In genomic region chr11:115715371-115715770, GRCh38 we compare ENCODE assay signal across 28 cellular contexts.
"Had no signal": no experiment of that assay in that cellular context is flagged by ENCODE, and none has a peak within 500 bp of the region (broad histone marks: within the 10 kb centered on the region; RNA-seq: fewer than 3 reads in every experiment).

No MANE protein-coding gene starts in this region.

- H3K4me1 ChIP-seq: ascending aorta had no signal

- H3K4me3 Mint-ChIP-seq: activated CD4-positive, alpha-beta T cell treated with anti-CD3 and anti-CD28 coated beads, Interleukin-2, amount 10 ng/mL, durations not matched to agents 24 days and 14 days; activated CD8-positive, alpha-beta T cell treated with anti-CD3 and anti-CD28 coated beads for 36 hours; activated naive CD4-positive, alpha-beta T cell treated with anti-CD3 and anti-CD28 coated beads, Interleukin-2, amount 50 U/mL, for 24 hours; activated naive CD8-positive, alpha-beta T cell treated with anti-CD3 and anti-CD28 coated beads, Interleukin-2, amount 10 ng/mL, durations not matched to agents 7 days and 5 days; activated T-cell treated with anti-CD3 and anti-CD28 coated beads, Interleukin-2, amount 50 U/mL, for 72 hours; activated T-helper 17 cell treated with anti-CD3 and anti-CD28 coated beads, Interleukin-2, amount 50 U/mL, for 72 hours; T-cell; T-helper 17 cell had no signal

- H3K27ac Mint-ChIP-seq: activated CD4-positive, alpha-beta T cell treated with anti-CD3 and anti-CD28 coated beads, Interleukin-2, amount 10 ng/mL, durations not matched to agents 24 days and 14 days; activated CD8-positive, alpha-beta T cell treated with anti-CD3 and anti-CD28 coated beads for 36 hours; activated naive CD4-positive, alpha-beta T cell treated with anti-CD3 and anti-CD28 coated beads, Interleukin-2, amount 50 U/mL, for 24 hours; activated naive CD8-positive, alpha-beta T cell treated with anti-CD3 and anti-CD28 coated beads, Interleukin-2, amount 10 ng/mL, durations not matched to agents 7 days and 5 days; activated T-cell treated with anti-CD3 and anti-CD28 coated beads, Interleukin-2, amount 50 U/mL, for 72 hours; activated T-helper 17 cell treated with anti-CD3 and anti-CD28 coated beads, Interleukin-2, amount 50 U/mL, for 72 hours; T-cell; T-helper 17 cell had no signal

- DNase-seq: activated CD4-positive, alpha-beta T cell treated with anti-CD3 and anti-CD28 coated beads, Interleukin-2, amount 10 ng/mL, durations not matched to agents 24 days and 14 days; activated CD4-positive, alpha-beta T cell treated with anti-CD3 and anti-CD28 coated beads, Interleukin-2, amount 50 U/mL, for 4 hours; activated CD8-positive, alpha-beta T cell treated with anti-CD3 and anti-CD28 coated beads for 36 hours; activated effector memory CD4-positive, alpha-beta T cell treated with anti-CD3 and anti-CD28 coated beads, Interleukin-2, amount 50 U/mL, for 16 hours; activated naive CD4-positive, alpha-beta T cell; activated naive CD8-positive, alpha-beta T cell treated with anti-CD3 and anti-CD28 coated beads, Interleukin-2, amount 10 ng/mL, durations not matched to agents 7 days and 5 days; activated T-cell treated with anti-CD3 and anti-CD28 coated beads, Interleukin-2, amount 50 U/mL, for 1 hour; activated T-cell treated with anti-CD3 and anti-CD28 coated beads, Interleukin-2, amount 50 U/mL, for 72 hours; amygdala; NCI-H1092 treated with DMSO at 0.1 percent for 48 hours; NCI-H1417; NCI-H146; NCI-H187; NCI-H2029 treated with DMSO at 0.1 percent for 48 hours; NCI-H2107; NCI-H2171; NCI-H2227 treated with DMSO at 0.1 percent for 48 hours; NCI-H446; NCI-H510A treated with DMSO at 0.1 percent for 48 hours; NCI-H69; NCI-H82; SHP77; T-cell; T-helper 17 cell; WERI-Rb-1 had no signal

- H3K36me3 ChIP-seq: ascending aorta, WERI-Rb-1 had no signal

- H3K27me3 Mint-ChIP-seq: activated CD4-positive, alpha-beta T cell treated with anti-CD3 and anti-CD28 coated beads, Interleukin-2, amount 10 ng/mL, durations not matched to agents 24 days and 14 days; activated CD8-positive, alpha-beta T cell treated with anti-CD3 and anti-CD28 coated beads for 36 hours; activated naive CD8-positive, alpha-beta T cell treated with anti-CD3 and anti-CD28 coated beads, Interleukin-2, amount 10 ng/mL, durations not matched to agents 7 days and 5 days; T-cell; T-helper 17 cell had no signal

- H3K9me3 Mint-ChIP-seq: activated CD4-positive, alpha-beta T cell treated with anti-CD3 and anti-CD28 coated beads, Interleukin-2, amount 10 ng/mL, durations not matched to agents 24 days and 14 days; activated CD8-positive, alpha-beta T cell treated with anti-CD3 and anti-CD28 coated beads for 36 hours; activated naive CD8-positive, alpha-beta T cell treated with anti-CD3 and anti-CD28 coated beads, Interleukin-2, amount 10 ng/mL, durations not matched to agents 7 days and 5 days; T-cell had no signal

- H3K4me1 Mint-ChIP-seq: activated CD4-positive, alpha-beta T cell treated with anti-CD3 and anti-CD28 coated beads, Interleukin-2, amount 10 ng/mL, durations not matched to agents 24 days and 14 days; activated naive CD4-positive, alpha-beta T cell treated with anti-CD3 and anti-CD28 coated beads, Interleukin-2, amount 50 U/mL, for 24 hours; activated naive CD8-positive, alpha-beta T cell treated with anti-CD3 and anti-CD28 coated beads, Interleukin-2, amount 10 ng/mL, durations not matched to agents 7 days and 5 days; activated T-helper 17 cell treated with anti-CD3 and anti-CD28 coated beads, Interleukin-2, amount 50 U/mL, for 72 hours; T-cell; T-helper 17 cell had no signal

- H3K36me3 Mint-ChIP-seq: activated naive CD4-positive, alpha-beta T cell treated with anti-CD3 and anti-CD28 coated beads, Interleukin-2, amount 50 U/mL, for 24 hours; activated naive CD8-positive, alpha-beta T cell treated with anti-CD3 and anti-CD28 coated beads, Interleukin-2, amount 10 ng/mL, durations not matched to agents 7 days and 5 days; T-cell had no signal

- H3K27me3 ChIP-seq: ascending aorta had no signal

- H3K9me3 ChIP-seq: ascending aorta had no signal

- H3K4me3 ChIP-seq: ascending aorta had no signal
